16 cellular contexts compared by ENCODE assay signal in genomic region chr15:88681610-88682221, GRCh38. TPM values are rescaled to one million over a fixed set of nuclear protein-coding genes. Genes with fewer than 3 reads are reported as not detected.
DNase-seq lines count a peak whose midpoint lies in the region; ATAC-seq, FAIRE-seq and TF ChIP-seq lines count a peak whose summit lies in the region.
"Had no signal": no experiment of that assay in that cellular context is flagged by ENCODE, and none has a peak within 500 bp of the region (broad histone marks: within the 10 kb centered on the region; RNA-seq: fewer than 3 reads in every experiment).

No MANE protein-coding gene starts in this region.

- TF ChIP-seq POLR2A in GM12891 (IDR thresholded peaks at IDR 0.05; ENCODE audit: low read depth, low read length) = no peak

- H3K27me3 ChIP-seq in layer of hippocampus (ENCODE audit: control insufficient read depth, insufficient read depth, low read length) = no peaks in the 10 kb centered on the region

- H3K4me3 Mint-ChIP-seq in activated T-cell treated with anti-CD3 and anti-CD28 coated beads, Interleukin-2, amount 50 U/mL, for 72 hours = no peak overlapping the region
- H3K4me3 Mint-ChIP-seq: HFFc6; neural crest cell; stimulated activated naive B cell treated with anti-CD40 and anti-IgM and Interleukin-4, amounts not matched to agents 10 μg/mL and 1 μg/mL and 100 μg/mL, for 72 hours had no signal

- no peak for DNase-seq in GM12891 (ENCODE audit: insufficient read length, low spot score)
- DNase-seq in posterior cingulate gyrus = peak in 9 of 10 donors; percentile 33 to 96 (median 59)
- no peak for DNase-seq in COR-L47 (lab: John Stamatoyannopoulos, UW)
- DNase-seq in activated T-cell treated with anti-CD3 and anti-CD28 coated beads, Interleukin-2, amount 50 U/mL, for 72 hours = no peak
- DNase-seq in NCI-H1436 (lab: John Stamatoyannopoulos, UW) = no peak
- DNase-seq in NCI-H510A (lab: John Stamatoyannopoulos, UW) = no peak
- DNase-seq: GDM1; HFFc6; lower lobe of right lung; stimulated activated naive B cell treated with anti-CD40 and anti-IgM and Interleukin-4, amounts not matched to agents 10 μg/mL and 1 μg/mL and 100 μg/mL, for 72 hours had no signal

- H3K27ac Mint-ChIP-seq in activated T-cell treated with anti-CD3 and anti-CD28 coated beads, Interleukin-2, amount 50 U/mL, for 72 hours = no peak overlapping the region
- H3K27ac Mint-ChIP-seq: HFFc6; stimulated activated naive B cell treated with anti-CD40 and anti-IgM and Interleukin-4, amounts not matched to agents 10 μg/mL and 1 μg/mL and 100 μg/mL, for 72 hours had no signal

- intact Hi-C loops in posterior cingulate gyrus (cut with DNase I) = no loop called here

- no peak for ATAC-seq in activated T-cell treated with anti-CD3 and anti-CD28 coated beads, Interleukin-2, amount 50 U/mL, for 72 hours (replicated peaks in 1 of 2)
- ATAC-seq: esophagus mucosa; stimulated activated naive B cell treated with anti-CD40 and anti-IgM and Interleukin-4, amounts not matched to agents 10 μg/mL and 1 μg/mL and 100 μg/mL, for 72 hours had no signal

- H3K36me3 Mint-ChIP-seq in activated T-cell treated with anti-CD3 and anti-CD28 coated beads, Interleukin-2, amount 50 U/mL, for 72 hours (ENCODE audit: insufficient read depth in 2 of 2) = no peaks in the 10 kb centered on the region
- H3K36me3 Mint-ChIP-seq: brain; stimulated activated naive B cell treated with anti-CD40 and anti-IgM and Interleukin-4, amounts not matched to agents 10 μg/mL and 1 μg/mL and 100 μg/mL, for 72 hours had no signal

- H3K9me3 Mint-ChIP-seq in activated T-cell treated with anti-CD3 and anti-CD28 coated beads, Interleukin-2, amount 50 U/mL, for 72 hours = no peaks in the 10 kb centered on the region
- H3K9me3 Mint-ChIP-seq: HFFc6, neural crest cell had no signal

- FAIRE-seq in GM12891 (lab: Jason Lieb, UNC) = no peak

- H3K4me1 Mint-ChIP-seq in activated T-cell treated with anti-CD3 and anti-CD28 coated beads, Interleukin-2, amount 50 U/mL, for 72 hours (ENCODE audit: low read depth) = no peaks in the 10 kb centered on the region
- H3K4me1 Mint-ChIP-seq: brain had no signal

- H3K27me3 Mint-ChIP-seq in activated T-cell treated with anti-CD3 and anti-CD28 coated beads, Interleukin-2, amount 50 U/mL, for 72 hours (ENCODE audit: low read depth) = peaks cover 7% of the 10 kb centered on the region

- peak overlapping the region; percentile 67 for H3K27ac ChIP-seq in cingulate gyrus (ENCODE audit: low read depth, low read length)
- H3K27ac ChIP-seq in layer of hippocampus (ENCODE audit: low read depth, low read length) = peak overlapping the region; percentile 66
- H3K27ac ChIP-seq: lower lobe of right lung, RWPE1 had no signal

TF ChIP-seq in GM12891, 5 proteins besides CTCF, POLR2A, EP300 and RAD21:
- no peak for TF ChIP-seq POLR2AphosphoS5 (IDR thresholded peaks at IDR 0.05; ENCODE audit: low read depth, low read length)
- 0 out of 2 replicates have a peak, but pooled peaks have one; percentile 5 for TF ChIP-seq SPI1 (IDR thresholded peaks at IDR 0.05; ENCODE audit: low read depth, low read length)

RNA-seq across cellular contexts. Expression of gene ISG20, which starts 42.9 kb away (rescaled TPM):
- polyA plus RNA-seq in GM12891 (2012; ENCODE audit: low read depth, missing spikeins) = 43.9 TPM
- total RNA-seq in activated T-cell treated with anti-CD3 and anti-CD28 coated beads, Interleukin-2, amount 50 U/mL, for 72 hours = 100 to 1,000 TPM; 102 to 215 TPM

Comparison
In these comparisons a context has a peak if more than half of its experiments do, and no peak if none do; other contexts are left out.
1. DNase-seq: peak in posterior cingulate gyrus (9 of 10); none in GM12891 (single experiment), COR-L47 (single experiment), activated T-cell treated with anti-CD3 and anti-CD28 coated beads, Interleukin-2, amount 50 U/mL, for 72 hours (0 of 2), NCI-H1436 (single experiment) and NCI-H510A (single experiment).